ENCODE assay signal across 2 cellular contexts in genomic region chr6:46149066-46149465, GRCh38. TPM values are rescaled to one million over a fixed set of nuclear protein-coding genes. Genes with fewer than 3 reads are reported as not detected.
"Had no signal": no experiment of that assay in that cellular context is flagged by ENCODE, and none has a peak within 500 bp of the region (broad histone marks: within the 10 kb centered on the region; RNA-seq: fewer than 3 reads in every experiment).

No MANE protein-coding gene starts in this region.

RNA-seq across cellular contexts. Expression of gene ENPP5, which starts 21.7 kb away (rescaled TPM):
- total RNA-seq: SJCRH30 had no signal
- polyA plus RNA-seq: SK-N-SH had no signal
